1 cellular context compared by ENCODE assay signal in the genomic region with DNA sequence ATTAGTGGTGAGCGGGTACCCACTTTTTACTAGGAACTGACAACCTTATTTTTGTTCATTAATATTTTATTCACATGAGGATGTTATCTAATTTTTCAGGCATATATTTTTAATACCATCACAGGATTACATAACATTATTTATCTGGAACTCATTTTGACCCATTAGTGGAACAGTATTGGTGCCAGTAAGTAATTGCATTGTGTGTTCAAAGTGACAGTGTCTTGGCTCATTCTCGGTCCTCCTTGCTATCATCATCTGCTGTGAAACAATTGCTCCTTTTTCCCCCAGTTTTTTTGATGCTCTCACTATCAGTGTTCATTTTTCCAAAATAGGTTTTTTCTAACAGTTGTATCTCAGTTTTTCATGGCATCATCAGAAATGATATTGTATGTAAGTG.
TF ChIP-seq lines count a peak whose summit lies in the region.

No MANE protein-coding gene starts in this region.

TF ChIP-seq in GM12878, 131 proteins besides CTCF, POLR2A, EP300 and RAD21:
- no peak for TF ChIP-seq KLF5 (IDR thresholded peaks at IDR 0.05; ENCODE audit: partially characterized antibody)
- TF ChIP-seq, protein P1, sequence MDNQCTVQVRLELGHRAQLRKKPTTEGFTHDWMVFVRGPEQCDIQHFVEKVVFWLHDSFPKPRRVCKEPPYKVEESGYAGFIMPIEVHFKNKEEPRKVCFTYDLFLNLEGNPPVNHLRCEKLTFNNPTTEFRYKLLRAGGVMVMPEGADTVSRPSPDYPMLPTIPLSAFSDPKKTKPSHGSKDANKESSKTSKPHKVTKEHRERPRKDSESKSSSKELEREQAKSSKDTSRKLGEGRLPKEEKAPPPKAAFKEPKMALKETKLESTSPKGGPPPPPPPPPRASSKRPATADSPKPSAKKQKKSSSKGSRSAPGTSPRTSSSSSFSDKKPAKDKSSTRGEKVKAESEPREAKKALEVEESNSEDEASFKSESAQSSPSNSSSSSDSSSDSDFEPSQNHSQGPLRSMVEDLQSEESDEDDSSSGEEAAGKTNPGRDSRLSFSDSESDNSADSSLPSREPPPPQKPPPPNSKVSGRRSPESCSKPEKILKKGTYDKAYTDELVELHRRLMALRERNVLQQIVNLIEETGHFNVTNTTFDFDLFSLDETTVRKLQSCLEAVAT (IDR thresholded peaks at IDR 0.05): no peak
- TF ChIP-seq RUNX3 (IDR thresholded peaks at IDR 0.05; ENCODE audit: low read length): no peak
- TF ChIP-seq NFYA (IDR thresholded peaks at IDR 0.05; ENCODE audit: borderline replicate concordance, low read depth, low read length): no peak
- no peak for TF ChIP-seq ATF7 (IDR thresholded peaks at IDR 0.05; ENCODE audit: low read depth)
- no peak for TF ChIP-seq RBBP5 (conservative IDR thresholded peaks at IDR 0.05)
- no peak for TF ChIP-seq ETV6 (conservative IDR thresholded peaks at IDR 0.05 in 1 of 2, IDR thresholded peaks at IDR 0.05 in 1 of 2; ENCODE audit: borderline replicate concordance in 1 of 2, low read depth in 1 of 2)
